Comparison of ENCODE assay signal across 10 cellular contexts in genomic region chr5:135543151-135543818, GRCh38. TPM values are rescaled to one million over a fixed set of nuclear protein-coding genes. Genes with fewer than 3 reads are reported as not detected.
DNase-seq lines count a peak whose midpoint lies in the region; ATAC-seq and TF ChIP-seq lines count a peak whose summit lies in the region.
"Had no signal": no experiment of that assay in that cellular context is flagged by ENCODE, and none has a peak within 500 bp of the region (broad histone marks: within the 10 kb centered on the region; RNA-seq: fewer than 3 reads in every experiment).

No MANE protein-coding gene starts in this region.

- H3K4me1 Mint-ChIP-seq in activated CD4-positive, alpha-beta T cell treated with anti-CD3 and anti-CD28 coated beads for 36 hours = peaks cover 9% of the 10 kb centered on the region
- peaks cover 35% of the 10 kb centered on the region for H3K4me1 Mint-ChIP-seq in WTC11
- peaks cover 22% of the 10 kb centered on the region for H3K4me1 Mint-ChIP-seq in stimulated activated naive CD8-positive, alpha-beta T cell treated with anti-CD3 and anti-CD28 coated beads, Interleukin-15, amount 100 ng/mL, for 72 hours

- no peaks in the 10 kb centered on the region for H3K9me3 Mint-ChIP-seq in activated CD4-positive, alpha-beta T cell treated with anti-CD3 and anti-CD28 coated beads for 36 hours (ENCODE audit: low read depth)
- H3K9me3 Mint-ChIP-seq in WTC11 = no peaks in the 10 kb centered on the region
- no peaks in the 10 kb centered on the region for H3K9me3 Mint-ChIP-seq in stimulated activated naive CD8-positive, alpha-beta T cell treated with anti-CD3 and anti-CD28 coated beads, Interleukin-15, amount 100 ng/mL, for 72 hours

- POLR2A ChIA-PET in activated CD4-positive, alpha-beta T cell treated with anti-CD3 and anti-CD28 coated beads for 36 hours (lab: Charles Lee) = no interaction called here
- POLR2A ChIA-PET in WTC11 (lab: Charles Lee) = no interaction called here

- CTCF ChIA-PET in activated CD4-positive, alpha-beta T cell treated with anti-CD3 and anti-CD28 coated beads for 36 hours (lab: Charles Lee) = interaction anchor here (0.6 to 1.8 kb wide), 4 partner anchors 8 to 1583 kb away, joined by 3 to 12 read pairs (median 5); no protein-coding TSS in a partner anchor
- CTCF ChIA-PET in WTC11 (lab: Charles Lee) = interaction anchor here (1.0 to 3.5 kb wide), 4 partner anchors 18 to 81 kb away, joined by 3 to 19 read pairs (median 5); no protein-coding TSS in a partner anchor

- no peaks in the 10 kb centered on the region for H3K36me3 Mint-ChIP-seq in activated CD4-positive, alpha-beta T cell treated with anti-CD3 and anti-CD28 coated beads for 36 hours (ENCODE audit: low read depth)
- no peaks in the 10 kb centered on the region for H3K36me3 Mint-ChIP-seq in WTC11

- H3K27ac Mint-ChIP-seq in activated CD4-positive, alpha-beta T cell treated with anti-CD3 and anti-CD28 coated beads for 36 hours = no peak overlapping the region
- H3K27ac Mint-ChIP-seq in WTC11 = no peak overlapping the region
- no peak overlapping the region for H3K27ac Mint-ChIP-seq in stimulated activated naive CD8-positive, alpha-beta T cell treated with anti-CD3 and anti-CD28 coated beads, Interleukin-15, amount 100 ng/mL, for 72 hours

- DNase-seq in activated CD4-positive, alpha-beta T cell treated with anti-CD3 and anti-CD28 coated beads for 36 hours = no peak
- DNase-seq in activated CD4-positive, alpha-beta T cell treated with anti-CD3 and anti-CD28 coated beads, Interleukin-2, amount 50 U/mL, for 4 hours = no peak
- DNase-seq in WTC11 (ENCODE audit: low spot score) (peak; percentile 54), iPS-NIHi11 (ENCODE audit: low spot score) (peak; percentile 63), NK-92 (lab: John Stamatoyannopoulos, UW; ENCODE audit: unreplicated experiment) (no peak), HuH-7 (ENCODE audit: low spot score) (no peak), 8988T (no peak)
- DNase-seq in stimulated activated naive CD8-positive, alpha-beta T cell treated with anti-CD3 and anti-CD28 coated beads, Interleukin-15, amount 100 ng/mL, for 72 hours = no peak
- DNase-seq: NCI-H187 treated with DMSO at 0.1 percent for 48 hours had no signal

- H3K27me3 Mint-ChIP-seq in activated CD4-positive, alpha-beta T cell treated with anti-CD3 and anti-CD28 coated beads for 36 hours = peaks cover 70% of the 10 kb centered on the region
- H3K27me3 Mint-ChIP-seq in WTC11 (ENCODE audit: low read depth) = peaks cover 99% of the 10 kb centered on the region
- peaks cover 96% of the 10 kb centered on the region for H3K27me3 Mint-ChIP-seq in stimulated activated naive CD8-positive, alpha-beta T cell treated with anti-CD3 and anti-CD28 coated beads, Interleukin-15, amount 100 ng/mL, for 72 hours

- no peak for TF ChIP-seq CTCF in WTC11 (IDR thresholded peaks at IDR 0.05)

- peak overlapping the region; percentile 23 for H3K4me3 Mint-ChIP-seq in activated CD4-positive, alpha-beta T cell treated with anti-CD3 and anti-CD28 coated beads for 36 hours
- peak overlapping the region; percentile 47 for H3K4me3 Mint-ChIP-seq in WTC11
- peak overlapping the region; percentile 83 to 86 for H3K4me3 Mint-ChIP-seq in stimulated activated naive CD8-positive, alpha-beta T cell treated with anti-CD3 and anti-CD28 coated beads, Interleukin-15, amount 100 ng/mL, for 72 hours

- intact Hi-C loops in activated CD4-positive, alpha-beta T cell treated with anti-CD3 and anti-CD28 coated beads for 36 hours (cut with DNase I, micrococcal nuclease) = loop anchor here (5.0 kb wide), 2 partner anchors 51 to 516 kb away; no protein-coding TSS in a partner anchor

- ATAC-seq in activated CD4-positive, alpha-beta T cell treated with anti-CD3 and anti-CD28 coated beads for 36 hours = no peak
- peak; percentile 44 for ATAC-seq in WTC11
- peak; percentile 7 for ATAC-seq in stimulated activated naive CD8-positive, alpha-beta T cell treated with anti-CD3 and anti-CD28 coated beads, Interleukin-15, amount 100 ng/mL, for 72 hours
- ATAC-seq: HCT116 had no signal

TF ChIP-seq in WTC11, 78 proteins besides CTCF, POLR2A, EP300 and RAD21 (continues in another document):
- no peak for TF ChIP-seq SMAD4 (CRISPR knock-in tag; IDR thresholded peaks at IDR 0.05)
- no peak for TF ChIP-seq ZNF425 (CRISPR knock-in tag; conservative IDR thresholded peaks at IDR 0.05)
- TF ChIP-seq IRF2 (CRISPR knock-in tag; IDR thresholded peaks at IDR 0.05; ENCODE audit: borderline replicate concordance, low read depth) = no peak
- TF ChIP-seq PRDM15 (CRISPR knock-in tag; IDR thresholded peaks at IDR 0.05) = no peak
- TF ChIP-seq ZNF416 (CRISPR knock-in tag; IDR thresholded peaks at IDR 0.05) = no peak
- TF ChIP-seq ZNF281 (CRISPR knock-in tag; IDR thresholded peaks at IDR 0.05) = no peak
- TF ChIP-seq SP1 (CRISPR knock-in tag; conservative IDR thresholded peaks at IDR 0.05) = no peak
- no peak for TF ChIP-seq ZNF423 (CRISPR knock-in tag; IDR thresholded peaks at IDR 0.05)
- TF ChIP-seq USF2 (CRISPR knock-in tag; IDR thresholded peaks at IDR 0.05) = no peak
- no peak for TF ChIP-seq CBFB (CRISPR knock-in tag; IDR thresholded peaks at IDR 0.05; ENCODE audit: low read depth)

RNA-seq across cellular contexts. Expression of gene NEUROG1, which starts 7.5 kb away (rescaled TPM):
- not detected for total RNA-seq in activated CD4-positive, alpha-beta T cell treated with anti-CD3 and anti-CD28 coated beads for 36 hours
- 0.13 to 0.18 TPM in 2 of 3 replicates, not detected in the other for total RNA-seq in WTC11 (2021)

RNA-seq across cellular contexts. Expression of gene CXCL14, which starts 35.5 kb away (rescaled TPM):
- total RNA-seq in activated CD4-positive, alpha-beta T cell treated with anti-CD3 and anti-CD28 coated beads for 36 hours = not detected
- total RNA-seq in WTC11 (2021) = 0.64 to 0.87 TPM (median 0.87 TPM) in 3 replicates

Comparison
In these comparisons a context has a peak if more than half of its experiments do, and no peak if none do; other contexts are left out.
1. DNase-seq: peak in WTC11 (single experiment) and iPS-NIHi11 (single experiment); none in activated CD4-positive, alpha-beta T cell treated with anti-CD3 and anti-CD28 coated beads for 36 hours (single experiment), activated CD4-positive, alpha-beta T cell treated with anti-CD3 and anti-CD28 coated beads, Interleukin-2, amount 50 U/mL, for 4 hours (0 of 2), stimulated activated naive CD8-positive, alpha-beta T cell treated with anti-CD3 and anti-CD28 coated beads, Interleukin-15, amount 100 ng/mL, for 72 hours (0 of 2), NK-92 (single experiment), HuH-7 (single experiment) and 8988T (single experiment).
2. H3K4me3 Mint-ChIP-seq: peak in every context shown above with its lines; median percentile 84 in stimulated activated naive CD8-positive, alpha-beta T cell treated with anti-CD3 and anti-CD28 coated beads, Interleukin-15, amount 100 ng/mL, for 72 hours; 47 in WTC11; 23 in activated CD4-positive, alpha-beta T cell treated with anti-CD3 and anti-CD28 coated beads for 36 hours.